ENCODE assay signal across 2 cellular contexts in genomic region chr14:64930085-64930843, GRCh38.
TF ChIP-seq lines count a peak whose summit lies in the region.

No MANE protein-coding gene starts in this region.

TF ChIP-seq in liver, 16 proteins besides CTCF, POLR2A, EP300 and RAD21:
- no peak for TF ChIP-seq YY1 (IDR thresholded peaks at IDR 0.05)
- no peak for TF ChIP-seq EGR1 (IDR thresholded peaks at IDR 0.05; ENCODE audit: low read depth in 2 of 2)
- TF ChIP-seq RXRA (IDR thresholded peaks at IDR 0.05): no peak
- peak; percentile 50 to 56 for TF ChIP-seq HNF4A (conservative IDR thresholded peaks at IDR 0.05)

TF ChIP-seq in HepG2, 621 proteins besides CTCF, POLR2A, EP300 and RAD21:
- no peak for TF ChIP-seq RFX5 (IDR thresholded peaks at IDR 0.05; ENCODE audit: low read depth, low read length)
- TF ChIP-seq ZNF629 (CRISPR knock-in tag; conservative IDR thresholded peaks at IDR 0.05): no peak
- TF ChIP-seq ZNF580 (CRISPR knock-in tag; IDR thresholded peaks at IDR 0.05; ENCODE audit: borderline replicate concordance, low read depth): no peak
